ENCODE assay signal across 1 cellular context in genomic region chr14:75866981-75867380, GRCh38.
TF ChIP-seq lines count a peak whose summit lies in the region.

No MANE protein-coding gene starts in this region.

TF ChIP-seq in IMR-90, 13 proteins besides CTCF, POLR2A, EP300 and RAD21 (continued from another document):
- TF ChIP-seq ELK1 (IDR thresholded peaks at IDR 0.05; ENCODE audit: borderline replicate concordance, low read depth, low read length) = no peak
- no peak for TF ChIP-seq MAZ (IDR thresholded peaks at IDR 0.05; ENCODE audit: borderline replicate concordance, low read depth, low read length)
- no peak for TF ChIP-seq CHD1 (IDR thresholded peaks at IDR 0.05; ENCODE audit: low read depth, low read length)
- no peak for TF ChIP-seq RFX5 (IDR thresholded peaks at IDR 0.05; ENCODE audit: low read depth, low read length)
